Comparison of ENCODE assay signal across 17 cellular contexts in the genomic region with DNA sequence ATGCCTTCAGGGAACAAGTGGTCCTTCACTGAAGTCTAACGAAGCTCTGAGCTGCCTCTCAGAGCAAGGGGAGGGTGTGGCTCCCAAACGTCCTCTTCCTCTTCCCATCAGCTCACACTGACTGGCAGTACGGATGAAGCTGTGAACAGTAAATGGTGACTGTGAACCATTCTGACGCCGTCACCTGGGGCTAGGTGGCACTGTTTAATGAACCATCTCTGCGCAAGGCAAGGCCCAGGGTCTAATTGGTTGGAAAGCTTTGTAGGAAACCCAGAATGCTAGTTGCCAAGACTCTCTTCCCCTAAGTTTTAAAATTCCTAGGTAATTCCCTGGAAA.
DNase-seq lines count a peak whose midpoint lies in the region; ATAC-seq, FAIRE-seq and TF ChIP-seq lines count a peak whose summit lies in the region.
"Had no signal": no experiment of that assay in that cellular context is flagged by ENCODE, and none has a peak within 500 bp of the region (broad histone marks: within the 10 kb centered on the region; RNA-seq: fewer than 3 reads in every experiment).

No MANE protein-coding gene starts in this region.

- no peaks in the 10 kb centered on the region for H3K9me2 ChIP-seq in GM23248 (ENCODE audit: insufficient read depth)

- POLR2A ChIA-PET in A549 (lab: Yijun Ruan, JAX): no interaction called here
- POLR2A ChIA-PET in activated CD8-positive, alpha-beta T cell treated with anti-CD3 and anti-CD28 coated beads for 36 hours (lab: Charles Lee): no interaction called here

- H3K27ac Mint-ChIP-seq in activated CD8-positive, alpha-beta T cell treated with anti-CD3 and anti-CD28 coated beads for 36 hours: no peak overlapping the region
- H3K27ac Mint-ChIP-seq in endodermal cell (no peak overlapping the region), T-helper 17 cell (no peak overlapping the region)
- H3K27ac Mint-ChIP-seq: activated naive CD8-positive, alpha-beta T cell treated with anti-CD3 and anti-CD28 coated beads, Interleukin-2, amount 50 U/mL, for 24 hours; B cell had no signal

- H3K27me3 Mint-ChIP-seq in activated CD8-positive, alpha-beta T cell treated with anti-CD3 and anti-CD28 coated beads for 36 hours: peaks cover 8% of the 10 kb centered on the region
- H3K27me3 Mint-ChIP-seq in endodermal cell (ENCODE audit: insufficient read depth) (peaks cover 2% of the 10 kb centered on the region), T-helper 17 cell (peaks cover 34% of the 10 kb centered on the region)
- H3K27me3 Mint-ChIP-seq: B cell had no signal

- TF ChIP-seq EP300 in A549 (IDR thresholded peaks at IDR 0.05): no peak

- no peak for TF ChIP-seq CTCF in A549 (IDR thresholded peaks at IDR 0.05)
- peak; percentile 34; the same call in 1 of the 2 replicates for TF ChIP-seq CTCF in VCaP (conservative IDR thresholded peaks at IDR 0.05)
- TF ChIP-seq CTCF in activated CD8-positive, alpha-beta T cell treated with anti-CD3 and anti-CD28 coated beads for 36 hours (IDR thresholded peaks at IDR 0.05): no peak
- no peak for TF ChIP-seq CTCF in endodermal cell (conservative IDR thresholded peaks at IDR 0.05)

- H2AFZ ChIP-seq in GM23248: peak overlapping the region; percentile 80

- ATAC-seq in A549 (no peak), HG03097 (IDR thresholded peaks at IDR 0.05; ENCODE audit: low FRiP score, unreplicated experiment) (no peak), T-helper 17 cell (no peak)
- no peak for ATAC-seq in activated CD8-positive, alpha-beta T cell treated with anti-CD3 and anti-CD28 coated beads for 36 hours
- ATAC-seq: activated naive CD8-positive, alpha-beta T cell treated with anti-CD3 and anti-CD28 coated beads, Interleukin-2, amount 50 U/mL, for 24 hours; activated T-cell treated with anti-CD3 and anti-CD28 coated beads, Interleukin-2, amount 50 U/mL, for 4 hours had no signal

- intact Hi-C loops in activated CD8-positive, alpha-beta T cell treated with anti-CD3 and anti-CD28 coated beads for 36 hours (cut with micrococcal nuclease): no loop called here

- H3K4me1 ChIP-seq in A549 (peaks cover 13% of the 10 kb centered on the region), GM23248 (ENCODE audit: insufficient read depth) (0 out of 2 replicates have a peak, but pooled peaks cover 12% of the 10 kb centered on the region), endodermal cell (ENCODE audit: control insufficient read depth, insufficient read depth, low read length) (peaks cover 3% of the 10 kb centered on the region)

- no peak overlapping the region for H3K4me3 Mint-ChIP-seq in activated CD8-positive, alpha-beta T cell treated with anti-CD3 and anti-CD28 coated beads for 36 hours
- H3K4me3 Mint-ChIP-seq in endodermal cell: no peak overlapping the region
- H3K4me3 Mint-ChIP-seq in T-helper 17 cell: no peak overlapping the region
- H3K4me3 Mint-ChIP-seq: activated naive CD8-positive, alpha-beta T cell treated with anti-CD3 and anti-CD28 coated beads, Interleukin-2, amount 50 U/mL, for 24 hours; activated T-cell treated with anti-CD3 and anti-CD28 coated beads, Interleukin-2, amount 50 U/mL, for 4 hours; B cell had no signal

- no peaks in the 10 kb centered on the region for H3K9me3 Mint-ChIP-seq in activated CD8-positive, alpha-beta T cell treated with anti-CD3 and anti-CD28 coated beads for 36 hours
- no peaks in the 10 kb centered on the region for H3K9me3 Mint-ChIP-seq in endodermal cell
- H3K9me3 Mint-ChIP-seq: activated naive CD8-positive, alpha-beta T cell treated with anti-CD3 and anti-CD28 coated beads, Interleukin-2, amount 50 U/mL, for 24 hours; activated T-cell treated with anti-CD3 and anti-CD28 coated beads, Interleukin-2, amount 50 U/mL, for 4 hours had no signal

- no peaks in the 10 kb centered on the region for H4K20me1 ChIP-seq in GM23248 (ENCODE audit: insufficient read depth)

- H3K4me2 ChIP-seq in A549 (peak overlapping the region; percentile 43; the same call in 1 of the 3 replicates), GM23248 (ENCODE audit: unreplicated experiment) (peak overlapping the region; percentile 24)

- DNase-seq in A549 (ENCODE audit: low read depth in 1 of 2, low spot score in 1 of 2): no peak
- no peak for DNase-seq in GM23248
- DNase-seq in islet precursor cell: peak; percentile 78
- no peak for DNase-seq in activated CD8-positive, alpha-beta T cell treated with anti-CD3 and anti-CD28 coated beads for 36 hours
- DNase-seq in endodermal cell: no peak
- DNase-seq in T-helper 17 cell: no peak
- DNase-seq: activated CD4-positive, alpha-beta T cell treated with anti-CD3 and anti-CD28 coated beads, Interleukin-2, amount 50 U/mL, for 48 hours; activated naive CD8-positive, alpha-beta T cell treated with anti-CD3 and anti-CD28 coated beads, Interleukin-2, amount 50 U/mL, for 24 hours; activated T-cell treated with anti-CD3 and anti-CD28 coated beads, Interleukin-2, amount 50 U/mL, for 4 hours; DMS153; lower lobe of right lung; SIG-M5; T-helper 9 cell had no signal

- H3K27me3 ChIP-seq in GM23248 (replicated peaks; ENCODE audit: insufficient read depth): peaks cover 13% of the 10 kb centered on the region
- no peaks in the 10 kb centered on the region for H3K27me3 ChIP-seq in endodermal cell (ENCODE audit: control insufficient read depth, insufficient read depth, low read length, poor library complexity, severe bottlenecking)

- no peaks in the 10 kb centered on the region for H3K36me3 Mint-ChIP-seq in activated CD8-positive, alpha-beta T cell treated with anti-CD3 and anti-CD28 coated beads for 36 hours (ENCODE audit: low read depth)
- H3K36me3 Mint-ChIP-seq in endodermal cell (ENCODE audit: low read depth) (no peaks in the 10 kb centered on the region), T-helper 17 cell (ENCODE audit: low read depth) (no peaks in the 10 kb centered on the region)

- H3K4me1 Mint-ChIP-seq in activated CD8-positive, alpha-beta T cell treated with anti-CD3 and anti-CD28 coated beads for 36 hours (ENCODE audit: low read depth): no peaks in the 10 kb centered on the region
- H3K4me1 Mint-ChIP-seq in endodermal cell: peaks cover 15% of the 10 kb centered on the region
- H3K4me1 Mint-ChIP-seq in T-helper 17 cell: no peaks in the 10 kb centered on the region
- H3K4me1 Mint-ChIP-seq: activated naive CD8-positive, alpha-beta T cell treated with anti-CD3 and anti-CD28 coated beads, Interleukin-2, amount 50 U/mL, for 24 hours; B cell had no signal

- WGBS in A549 (ENCODE audit: missing lambda C conversion rate): 81% methylated on average over 6 of the region's 6 CpGs
- 14 to 23% methylated on average over 6 of the region's 6 CpGs for WGBS in GM23248 (ENCODE audit: low coverage in 1 of 2, low lambda C conversion rate in 2 of 2, missing lambda C conversion rate in 2 of 2), 2 experiments
- 84 to 90% methylated on average over 5 to 6 of the region's 6 CpGs for WGBS in endodermal cell (ENCODE audit: insufficient coverage in 1 of 2, insufficient read length in 1 of 2), 2 experiments

- peaks cover 7% of the 10 kb centered on the region; the same call in 1 of the 2 replicates for H3F3A ChIP-seq in GM23248 (ENCODE audit: insufficient read depth)

- H3K9ac ChIP-seq in GM23248: no peak overlapping the region
- no peak overlapping the region for H3K9ac ChIP-seq in endodermal cell (ENCODE audit: extremely low read depth, low read length, poor library complexity, severe bottlenecking)

- no peak overlapping the region for H3K4me3 ChIP-seq in A549
- 0 out of 2 replicates have a peak overlapping the region, but pooled peaks have one; percentile 5 for H3K4me3 ChIP-seq in GM23248
- H3K4me3 ChIP-seq in endodermal cell (ENCODE audit: low read length): no peak overlapping the region
- H3K4me3 ChIP-seq: lower lobe of right lung had no signal

- CTCF ChIA-PET in A549 (lab: Yijun Ruan, JAX): interaction anchor here (1.0 to 4.4 kb wide), 7 partner anchors 13 to 469 kb away, joined by 3 to 19 read pairs (median 4); partner anchors contain the start of gene BAMBI
- CTCF ChIA-PET in activated CD8-positive, alpha-beta T cell treated with anti-CD3 and anti-CD28 coated beads for 36 hours (lab: Charles Lee): interaction anchor here (1.0 kb wide), 1 partner anchor 13 kb away, joined by 3 read pairs; no protein-coding TSS in a partner anchor

- H3K36me3 ChIP-seq in GM23248 (ENCODE audit: low read depth): no peaks in the 10 kb centered on the region
- H3K36me3 ChIP-seq in endodermal cell (ENCODE audit: control insufficient read depth, insufficient read depth, low read length): no peaks in the 10 kb centered on the region
- H3K36me3 ChIP-seq: lower lobe of right lung had no signal

- no peaks in the 10 kb centered on the region for H3K79me2 ChIP-seq in GM23248 (ENCODE audit: insufficient read depth)

- 0 out of 5 replicates have a peak, but pooled peaks of 1 of the 2 experiments have one; percentile 19 for TF ChIP-seq RAD21 in A549 (conservative IDR thresholded peaks at IDR 0.05 in 1 of 2, IDR thresholded peaks at IDR 0.05 in 1 of 2)

- H3K27ac ChIP-seq in A549 (peak overlapping the region in 1 of 2 experiments; percentile 73; a peak in 2 of 6 replicates), GM23248 (no peak overlapping the region), VCaP (no peak overlapping the region), endodermal cell (ENCODE audit: low read depth, low read length) (no peak overlapping the region)
- H3K27ac ChIP-seq: lower lobe of right lung had no signal

- in situ Hi-C loops in GM23248 (cut with MboI): no loop called here

- no peak for FAIRE-seq in A549 (lab: Jason Lieb, UNC)
- FAIRE-seq: HepG2 had no signal

- no peak for TF ChIP-seq POLR2A in A549 (IDR thresholded peaks at IDR 0.05; ENCODE audit: low read length)

- H3K9me3 ChIP-seq in A549 (no peaks in the 10 kb centered on the region), GM23248 (ENCODE audit: low read depth) (no peaks in the 10 kb centered on the region), endodermal cell (ENCODE audit: control insufficient read depth, low read length) (no peaks in the 10 kb centered on the region), T-helper 17 cell (ENCODE audit: control insufficient read depth, low read length, poor library complexity, severe bottlenecking) (no peaks in the 10 kb centered on the region)
- H3K9me3 ChIP-seq: lower lobe of right lung had no signal

TF ChIP-seq in A549, 52 proteins besides CTCF, POLR2A, EP300 and RAD21:
- TF ChIP-seq TFCP2L1 (CRISPR knock-in tag; IDR thresholded peaks at IDR 0.05): no peak
- TF ChIP-seq POLR2AphosphoS2 (conservative IDR thresholded peaks at IDR 0.05; ENCODE audit: low read length): no peak
- no peak for TF ChIP-seq E2F6 (IDR thresholded peaks at IDR 0.05; ENCODE audit: borderline replicate concordance, low read depth)
- no peak for TF ChIP-seq NR3C1 (IDR thresholded peaks at IDR 0.05)
